1 cellular context compared by ENCODE assay signal in the genomic region with DNA sequence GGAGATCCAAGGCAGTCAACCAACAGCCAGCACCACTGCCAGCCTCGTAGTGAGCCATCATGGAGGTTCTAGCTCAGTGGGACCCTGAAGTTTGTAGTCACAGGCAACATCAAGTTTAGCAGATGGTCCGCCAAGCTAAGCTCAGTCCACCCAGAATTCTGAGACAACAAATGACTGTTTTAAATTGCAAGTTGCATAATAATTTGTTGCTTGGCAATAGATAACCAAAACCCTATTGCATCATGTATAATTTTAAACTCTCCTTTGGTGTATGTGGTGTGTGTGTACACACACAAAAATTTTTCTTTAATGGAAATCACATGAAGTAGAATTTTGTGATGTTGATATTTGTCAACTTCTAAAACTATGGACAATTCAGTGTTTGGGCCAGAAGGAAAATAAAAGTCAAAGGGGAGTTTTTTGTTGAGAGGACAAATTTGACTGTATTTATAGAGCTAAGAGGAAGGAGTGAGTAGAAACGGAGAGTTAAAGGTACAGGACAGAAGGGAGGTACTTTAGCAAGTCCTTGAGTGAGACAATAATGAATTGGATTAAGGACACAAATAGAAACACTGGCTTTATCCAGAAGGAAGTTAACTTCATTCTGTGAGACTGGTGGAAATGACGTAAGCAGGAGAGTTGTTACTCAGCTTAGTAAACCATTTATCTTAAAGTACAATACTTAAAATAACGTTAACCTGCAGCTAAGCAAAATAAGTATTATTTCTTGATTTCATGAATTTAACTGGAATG.
TF ChIP-seq lines count a peak whose summit lies in the region.

No MANE protein-coding gene starts in this region.

TF ChIP-seq in K562, 482 proteins besides CTCF, POLR2A, EP300 and RAD21 (continued from another document):
- TF ChIP-seq, protein P1, sequence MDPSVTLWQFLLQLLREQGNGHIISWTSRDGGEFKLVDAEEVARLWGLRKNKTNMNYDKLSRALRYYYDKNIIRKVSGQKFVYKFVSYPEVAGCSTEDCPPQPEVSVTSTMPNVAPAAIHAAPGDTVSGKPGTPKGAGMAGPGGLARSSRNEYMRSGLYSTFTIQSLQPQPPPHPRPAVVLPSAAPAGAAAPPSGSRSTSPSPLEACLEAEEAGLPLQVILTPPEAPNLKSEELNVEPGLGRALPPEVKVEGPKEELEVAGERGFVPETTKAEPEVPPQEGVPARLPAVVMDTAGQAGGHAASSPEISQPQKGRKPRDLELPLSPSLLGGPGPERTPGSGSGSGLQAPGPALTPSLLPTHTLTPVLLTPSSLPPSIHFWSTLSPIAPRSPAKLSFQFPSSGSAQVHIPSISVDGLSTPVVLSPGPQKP (CRISPR knock-in tag; IDR thresholded peaks at IDR 0.05): no peak
- TF ChIP-seq ZNF785 (CRISPR knock-in tag; IDR thresholded peaks at IDR 0.05): no peak
- no peak for TF ChIP-seq FOXP1 (CRISPR knock-in tag; IDR thresholded peaks at IDR 0.05)
- TF ChIP-seq, protein P2, sequence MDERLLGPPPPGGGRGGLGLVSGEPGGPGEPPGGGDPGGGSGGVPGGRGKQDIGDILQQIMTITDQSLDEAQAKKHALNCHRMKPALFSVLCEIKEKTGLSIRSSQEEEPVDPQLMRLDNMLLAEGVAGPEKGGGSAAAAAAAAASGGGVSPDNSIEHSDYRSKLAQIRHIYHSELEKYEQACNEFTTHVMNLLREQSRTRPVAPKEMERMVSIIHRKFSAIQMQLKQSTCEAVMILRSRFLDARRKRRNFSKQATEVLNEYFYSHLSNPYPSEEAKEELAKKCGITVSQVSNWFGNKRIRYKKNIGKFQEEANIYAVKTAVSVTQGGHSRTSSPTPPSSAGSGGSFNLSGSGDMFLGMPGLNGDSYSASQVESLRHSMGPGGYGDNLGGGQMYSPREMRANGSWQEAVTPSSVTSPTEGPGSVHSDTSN (CRISPR knock-in tag; IDR thresholded peaks at IDR 0.05; ENCODE audit: low read depth): no peak
- TF ChIP-seq, protein P2 (tag; conservative IDR thresholded peaks at IDR 0.05; ENCODE audit: low read depth): no peak
- no peak for TF ChIP-seq POLR2G (IDR thresholded peaks at IDR 0.05; ENCODE audit: low read depth, low read length)
- TF ChIP-seq, protein P3, sequence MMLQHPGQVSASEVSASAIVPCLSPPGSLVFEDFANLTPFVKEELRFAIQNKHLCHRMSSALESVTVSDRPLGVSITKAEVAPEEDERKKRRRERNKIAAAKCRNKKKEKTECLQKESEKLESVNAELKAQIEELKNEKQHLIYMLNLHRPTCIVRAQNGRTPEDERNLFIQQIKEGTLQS (IDR thresholded peaks at IDR 0.05): peak; percentile 73
- TF ChIP-seq, protein P3 (CRISPR knock-in tag; conservative IDR thresholded peaks at IDR 0.05): no peak
- no peak for TF ChIP-seq ZBTB1 (CRISPR knock-in tag; IDR thresholded peaks at IDR 0.05; ENCODE audit: borderline replicate concordance, low read depth)
- TF ChIP-seq SAFB2 (IDR thresholded peaks at IDR 0.05; ENCODE audit: borderline replicate concordance, low read depth, low read length, severe bottlenecking): no peak
- 0 out of 2 replicates have a peak, but pooled peaks have one; percentile 9 for TF ChIP-seq RFX1 (IDR thresholded peaks at IDR 0.05)
- no peak for TF ChIP-seq CHD4 (IDR thresholded peaks at IDR 0.05; ENCODE audit: insufficient read depth, insufficient replicate concordance, low read depth, low read length, poor library complexity, severe bottlenecking)
- TF ChIP-seq SMARCC2 (IDR thresholded peaks at IDR 0.05; ENCODE audit: low read depth): no peak
- TF ChIP-seq, protein P4, sequence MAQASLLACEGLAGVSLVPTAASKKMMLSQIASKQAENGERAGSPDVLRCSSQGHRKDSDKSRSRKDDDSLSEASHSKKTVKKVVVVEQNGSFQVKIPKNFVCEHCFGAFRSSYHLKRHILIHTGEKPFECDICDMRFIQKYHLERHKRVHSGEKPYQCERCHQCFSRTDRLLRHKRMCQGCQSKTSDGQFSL (CRISPR knock-in tag; IDR thresholded peaks at IDR 0.05): no peak
- TF ChIP-seq, protein P4 (tag; IDR thresholded peaks at IDR 0.05): no peak
- TF ChIP-seq, protein P5, sequence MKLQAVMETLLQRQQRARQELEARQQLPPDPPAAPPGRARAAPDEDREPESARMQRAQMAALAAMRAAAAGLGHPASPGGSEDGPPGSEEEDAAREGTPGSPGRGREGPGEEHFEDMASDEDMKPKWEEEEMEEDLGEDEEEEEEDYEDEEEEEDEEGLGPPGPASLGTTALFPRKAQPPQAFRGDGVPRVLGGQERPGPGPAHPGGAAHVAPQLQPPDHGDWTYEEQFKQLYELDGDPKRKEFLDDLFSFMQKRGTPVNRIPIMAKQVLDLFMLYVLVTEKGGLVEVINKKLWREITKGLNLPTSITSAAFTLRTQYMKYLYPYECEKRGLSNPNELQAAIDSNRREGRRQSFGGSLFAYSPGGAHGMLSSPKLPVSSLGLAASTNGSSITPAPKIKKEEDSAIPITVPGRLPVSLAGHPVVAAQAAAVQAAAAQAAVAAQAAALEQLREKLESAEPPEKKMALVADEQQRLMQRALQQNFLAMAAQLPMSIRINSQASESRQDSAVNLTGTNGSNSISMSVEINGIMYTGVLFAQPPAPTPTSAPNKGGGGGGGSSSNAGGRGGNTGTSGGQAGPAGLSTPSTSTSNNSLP (IDR thresholded peaks at IDR 0.05; ENCODE audit: borderline replicate concordance, low read depth, low read length): no peak
- no peak for TF ChIP-seq JUN (IDR thresholded peaks at IDR 0.05; ENCODE audit: borderline replicate concordance, low read depth, low read length)
- TF ChIP-seq JUN (CRISPR knock-in tag; IDR thresholded peaks at IDR 0.05; ENCODE audit: borderline replicate concordance): no peak
- TF ChIP-seq HNRNPL (IDR thresholded peaks at IDR 0.05; ENCODE audit: low read depth, low read length): no peak
- TF ChIP-seq ZNF23 (CRISPR knock-in tag; IDR thresholded peaks at IDR 0.05): no peak
- TF ChIP-seq, protein P6, sequence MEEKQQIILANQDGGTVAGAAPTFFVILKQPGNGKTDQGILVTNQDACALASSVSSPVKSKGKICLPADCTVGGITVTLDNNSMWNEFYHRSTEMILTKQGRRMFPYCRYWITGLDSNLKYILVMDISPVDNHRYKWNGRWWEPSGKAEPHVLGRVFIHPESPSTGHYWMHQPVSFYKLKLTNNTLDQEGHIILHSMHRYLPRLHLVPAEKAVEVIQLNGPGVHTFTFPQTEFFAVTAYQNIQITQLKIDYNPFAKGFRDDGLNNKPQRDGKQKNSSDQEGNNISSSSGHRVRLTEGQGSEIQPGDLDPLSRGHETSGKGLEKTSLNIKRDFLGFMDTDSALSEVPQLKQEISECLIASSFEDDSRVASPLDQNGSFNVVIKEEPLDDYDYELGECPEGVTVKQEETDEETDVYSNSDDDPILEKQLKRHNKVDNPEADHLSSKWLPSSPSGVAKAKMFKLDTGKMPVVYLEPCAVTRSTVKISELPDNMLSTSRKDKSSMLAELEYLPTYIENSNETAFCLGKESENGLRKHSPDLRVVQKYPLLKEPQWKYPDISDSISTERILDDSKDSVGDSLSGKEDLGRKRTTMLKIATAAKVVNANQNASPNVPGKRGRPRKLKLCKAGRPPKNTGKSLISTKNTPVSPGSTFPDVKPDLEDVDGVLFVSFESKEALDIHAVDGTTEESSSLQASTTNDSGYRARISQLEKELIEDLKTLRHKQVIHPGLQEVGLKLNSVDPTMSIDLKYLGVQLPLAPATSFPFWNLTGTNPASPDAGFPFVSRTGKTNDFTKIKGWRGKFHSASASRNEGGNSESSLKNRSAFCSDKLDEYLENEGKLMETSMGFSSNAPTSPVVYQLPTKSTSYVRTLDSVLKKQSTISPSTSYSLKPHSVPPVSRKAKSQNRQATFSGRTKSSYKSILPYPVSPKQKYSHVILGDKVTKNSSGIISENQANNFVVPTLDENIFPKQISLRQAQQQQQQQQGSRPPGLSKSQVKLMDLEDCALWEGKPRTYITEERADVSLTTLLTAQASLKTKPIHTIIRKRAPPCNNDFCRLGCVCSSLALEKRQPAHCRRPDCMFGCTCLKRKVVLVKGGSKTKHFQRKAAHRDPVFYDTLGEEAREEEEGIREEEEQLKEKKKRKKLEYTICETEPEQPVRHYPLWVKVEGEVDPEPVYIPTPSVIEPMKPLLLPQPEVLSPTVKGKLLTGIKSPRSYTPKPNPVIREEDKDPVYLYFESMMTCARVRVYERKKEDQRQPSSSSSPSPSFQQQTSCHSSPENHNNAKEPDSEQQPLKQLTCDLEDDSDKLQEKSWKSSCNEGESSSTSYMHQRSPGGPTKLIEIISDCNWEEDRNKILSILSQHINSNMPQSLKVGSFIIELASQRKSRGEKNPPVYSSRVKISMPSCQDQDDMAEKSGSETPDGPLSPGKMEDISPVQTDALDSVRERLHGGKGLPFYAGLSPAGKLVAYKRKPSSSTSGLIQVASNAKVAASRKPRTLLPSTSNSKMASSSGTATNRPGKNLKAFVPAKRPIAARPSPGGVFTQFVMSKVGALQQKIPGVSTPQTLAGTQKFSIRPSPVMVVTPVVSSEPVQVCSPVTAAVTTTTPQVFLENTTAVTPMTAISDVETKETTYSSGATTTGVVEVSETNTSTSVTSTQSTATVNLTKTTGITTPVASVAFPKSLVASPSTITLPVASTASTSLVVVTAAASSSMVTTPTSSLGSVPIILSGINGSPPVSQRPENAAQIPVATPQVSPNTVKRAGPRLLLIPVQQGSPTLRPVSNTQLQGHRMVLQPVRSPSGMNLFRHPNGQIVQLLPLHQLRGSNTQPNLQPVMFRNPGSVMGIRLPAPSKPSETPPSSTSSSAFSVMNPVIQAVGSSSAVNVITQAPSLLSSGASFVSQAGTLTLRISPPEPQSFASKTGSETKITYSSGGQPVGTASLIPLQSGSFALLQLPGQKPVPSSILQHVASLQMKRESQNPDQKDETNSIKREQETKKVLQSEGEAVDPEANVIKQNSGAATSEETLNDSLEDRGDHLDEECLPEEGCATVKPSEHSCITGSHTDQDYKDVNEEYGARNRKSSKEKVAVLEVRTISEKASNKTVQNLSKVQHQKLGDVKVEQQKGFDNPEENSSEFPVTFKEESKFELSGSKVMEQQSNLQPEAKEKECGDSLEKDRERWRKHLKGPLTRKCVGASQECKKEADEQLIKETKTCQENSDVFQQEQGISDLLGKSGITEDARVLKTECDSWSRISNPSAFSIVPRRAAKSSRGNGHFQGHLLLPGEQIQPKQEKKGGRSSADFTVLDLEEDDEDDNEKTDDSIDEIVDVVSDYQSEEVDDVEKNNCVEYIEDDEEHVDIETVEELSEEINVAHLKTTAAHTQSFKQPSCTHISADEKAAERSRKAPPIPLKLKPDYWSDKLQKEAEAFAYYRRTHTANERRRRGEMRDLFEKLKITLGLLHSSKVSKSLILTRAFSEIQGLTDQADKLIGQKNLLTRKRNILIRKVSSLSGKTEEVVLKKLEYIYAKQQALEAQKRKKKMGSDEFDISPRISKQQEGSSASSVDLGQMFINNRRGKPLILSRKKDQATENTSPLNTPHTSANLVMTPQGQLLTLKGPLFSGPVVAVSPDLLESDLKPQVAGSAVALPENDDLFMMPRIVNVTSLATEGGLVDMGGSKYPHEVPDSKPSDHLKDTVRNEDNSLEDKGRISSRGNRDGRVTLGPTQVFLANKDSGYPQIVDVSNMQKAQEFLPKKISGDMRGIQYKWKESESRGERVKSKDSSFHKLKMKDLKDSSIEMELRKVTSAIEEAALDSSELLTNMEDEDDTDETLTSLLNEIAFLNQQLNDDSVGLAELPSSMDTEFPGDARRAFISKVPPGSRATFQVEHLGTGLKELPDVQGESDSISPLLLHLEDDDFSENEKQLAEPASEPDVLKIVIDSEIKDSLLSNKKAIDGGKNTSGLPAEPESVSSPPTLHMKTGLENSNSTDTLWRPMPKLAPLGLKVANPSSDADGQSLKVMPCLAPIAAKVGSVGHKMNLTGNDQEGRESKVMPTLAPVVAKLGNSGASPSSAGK (IDR thresholded peaks at IDR 0.05): no peak
- TF ChIP-seq ZKSCAN3 (CRISPR knock-in tag; IDR thresholded peaks at IDR 0.05): no peak
- TF ChIP-seq CEBPG (CRISPR knock-in tag; IDR thresholded peaks at IDR 0.05): peak; percentile 59; the same call in 1 of the 2 replicates
- peak; percentile 95 to 97 for TF ChIP-seq CEBPG (tag; conservative IDR thresholded peaks at IDR 0.05 in 1 of 2, IDR thresholded peaks at IDR 0.05 in 1 of 2)
- no peak for TF ChIP-seq HCFC1 (IDR thresholded peaks at IDR 0.05; ENCODE audit: low read depth, low read length)
- TF ChIP-seq CEBPB (tag; IDR thresholded peaks at IDR 0.05): peak; percentile 86
- no peak for TF ChIP-seq NCOA2 (IDR thresholded peaks at IDR 0.05; ENCODE audit: partially characterized antibody in 2 of 2)
- no peak for TF ChIP-seq MEF2D (tag; conservative IDR thresholded peaks at IDR 0.05; ENCODE audit: low read depth)
- no peak for TF ChIP-seq KLF13 (tag; IDR thresholded peaks at IDR 0.05; ENCODE audit: borderline replicate concordance, low read depth)
- TF ChIP-seq TRIM24 (IDR thresholded peaks at IDR 0.05): peak in 1 of 2 experiments; percentile 29; a peak in 1 of 4 replicates
- no peak for TF ChIP-seq KDM1A (IDR thresholded peaks at IDR 0.05)
- TF ChIP-seq, protein P7, sequence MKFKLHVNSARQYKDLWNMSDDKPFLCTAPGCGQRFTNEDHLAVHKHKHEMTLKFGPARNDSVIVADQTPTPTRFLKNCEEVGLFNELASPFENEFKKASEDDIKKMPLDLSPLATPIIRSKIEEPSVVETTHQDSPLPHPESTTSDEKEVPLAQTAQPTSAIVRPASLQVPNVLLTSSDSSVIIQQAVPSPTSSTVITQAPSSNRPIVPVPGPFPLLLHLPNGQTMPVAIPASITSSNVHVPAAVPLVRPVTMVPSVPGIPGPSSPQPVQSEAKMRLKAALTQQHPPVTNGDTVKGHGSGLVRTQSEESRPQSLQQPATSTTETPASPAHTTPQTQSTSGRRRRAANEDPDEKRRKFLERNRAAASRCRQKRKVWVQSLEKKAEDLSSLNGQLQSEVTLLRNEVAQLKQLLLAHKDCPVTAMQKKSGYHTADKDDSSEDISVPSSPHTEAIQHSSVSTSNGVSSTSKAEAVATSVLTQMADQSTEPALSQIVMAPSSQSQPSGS (CRISPR knock-in tag; IDR thresholded peaks at IDR 0.05): no peak
